ENCODE assay signal across 2 cellular contexts in genomic region chr9:135123735-135124134, GRCh38.
TF ChIP-seq lines count a peak whose summit lies in the region.

No MANE protein-coding gene starts in this region.

TF ChIP-seq in SK-N-SH, 30 proteins besides CTCF, POLR2A, EP300 and RAD21 (continued from another document):
- TF ChIP-seq, protein P1, sequence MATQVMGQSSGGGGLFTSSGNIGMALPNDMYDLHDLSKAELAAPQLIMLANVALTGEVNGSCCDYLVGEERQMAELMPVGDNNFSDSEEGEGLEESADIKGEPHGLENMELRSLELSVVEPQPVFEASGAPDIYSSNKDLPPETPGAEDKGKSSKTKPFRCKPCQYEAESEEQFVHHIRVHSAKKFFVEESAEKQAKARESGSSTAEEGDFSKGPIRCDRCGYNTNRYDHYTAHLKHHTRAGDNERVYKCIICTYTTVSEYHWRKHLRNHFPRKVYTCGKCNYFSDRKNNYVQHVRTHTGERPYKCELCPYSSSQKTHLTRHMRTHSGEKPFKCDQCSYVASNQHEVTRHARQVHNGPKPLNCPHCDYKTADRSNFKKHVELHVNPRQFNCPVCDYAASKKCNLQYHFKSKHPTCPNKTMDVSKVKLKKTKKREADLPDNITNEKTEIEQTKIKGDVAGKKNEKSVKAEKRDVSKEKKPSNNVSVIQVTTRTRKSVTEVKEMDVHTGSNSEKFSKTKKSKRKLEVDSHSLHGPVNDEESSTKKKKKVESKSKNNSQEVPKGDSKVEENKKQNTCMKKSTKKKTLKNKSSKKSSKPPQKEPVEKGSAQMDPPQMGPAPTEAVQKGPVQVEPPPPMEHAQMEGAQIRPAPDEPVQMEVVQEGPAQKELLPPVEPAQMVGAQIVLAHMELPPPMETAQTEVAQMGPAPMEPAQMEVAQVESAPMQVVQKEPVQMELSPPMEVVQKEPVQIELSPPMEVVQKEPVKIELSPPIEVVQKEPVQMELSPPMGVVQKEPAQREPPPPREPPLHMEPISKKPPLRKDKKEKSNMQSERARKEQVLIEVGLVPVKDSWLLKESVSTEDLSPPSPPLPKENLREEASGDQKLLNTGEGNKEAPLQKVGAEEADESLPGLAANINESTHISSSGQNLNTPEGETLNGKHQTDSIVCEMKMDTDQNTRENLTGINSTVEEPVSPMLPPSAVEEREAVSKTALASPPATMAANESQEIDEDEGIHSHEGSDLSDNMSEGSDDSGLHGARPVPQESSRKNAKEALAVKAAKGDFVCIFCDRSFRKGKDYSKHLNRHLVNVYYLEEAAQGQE (IDR thresholded peaks at IDR 0.05; ENCODE audit: low read depth, low read length), result no peak
- TF ChIP-seq RFX5 (IDR thresholded peaks at IDR 0.05; ENCODE audit: low read length) (no peak), CHD2 (IDR thresholded peaks at IDR 0.05; ENCODE audit: low read length, partially characterized antibody) (no peak), NFIC (IDR thresholded peaks at IDR 0.05; ENCODE audit: borderline replicate concordance) (no peak), MEF2A (IDR thresholded peaks at IDR 0.05; ENCODE audit: borderline replicate concordance, low read depth) (no peak), MXI1 (IDR thresholded peaks at IDR 0.05; ENCODE audit: low read depth, low read length) (no peak), EZH2phosphoT487 (IDR thresholded peaks at IDR 0.05; ENCODE audit: borderline replicate concordance, low read depth) (no peak), SIN3A (IDR thresholded peaks at IDR 0.05; ENCODE audit: borderline replicate concordance, low read depth, low read length) (no peak)
- TF ChIP-seq, protein P2, sequence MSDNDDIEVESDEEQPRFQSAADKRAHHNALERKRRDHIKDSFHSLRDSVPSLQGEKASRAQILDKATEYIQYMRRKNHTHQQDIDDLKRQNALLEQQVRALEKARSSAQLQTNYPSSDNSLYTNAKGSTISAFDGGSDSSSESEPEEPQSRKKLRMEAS (IDR thresholded peaks at IDR 0.05; ENCODE audit: low read depth), result no peak
TF ChIP-seq in SK-N-SH: peak in this region for 0.

TF ChIP-seq in SK-N-SH treated with all-trans-retinoic acid at 6 μM for 48 hours, 23 proteins besides CTCF, POLR2A, EP300 and RAD21 (continued from another document):
- TF ChIP-seq, protein P3, sequence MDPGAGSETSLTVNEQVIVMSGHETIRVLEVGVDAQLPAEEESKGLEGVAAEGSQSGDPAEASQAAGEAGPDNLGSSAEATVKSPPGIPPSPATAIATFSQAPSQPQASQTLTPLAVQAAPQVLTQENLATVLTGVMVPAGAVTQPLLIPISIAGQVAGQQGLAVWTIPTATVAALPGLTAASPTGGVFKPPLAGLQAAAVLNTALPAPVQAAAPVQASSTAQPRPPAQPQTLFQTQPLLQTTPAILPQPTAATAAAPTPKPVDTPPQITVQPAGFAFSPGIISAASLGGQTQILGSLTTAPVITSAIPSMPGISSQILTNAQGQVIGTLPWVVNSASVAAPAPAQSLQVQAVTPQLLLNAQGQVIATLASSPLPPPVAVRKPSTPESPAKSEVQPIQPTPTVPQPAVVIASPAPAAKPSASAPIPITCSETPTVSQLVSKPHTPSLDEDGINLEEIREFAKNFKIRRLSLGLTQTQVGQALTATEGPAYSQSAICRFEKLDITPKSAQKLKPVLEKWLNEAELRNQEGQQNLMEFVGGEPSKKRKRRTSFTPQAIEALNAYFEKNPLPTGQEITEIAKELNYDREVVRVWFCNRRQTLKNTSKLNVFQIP (CRISPR knock-in tag; IDR thresholded peaks at IDR 0.05; ENCODE audit: borderline replicate concordance, low read depth), result no peak
- TF ChIP-seq ZNF8 (CRISPR knock-in tag; IDR thresholded peaks at IDR 0.05), result no peak
- no peak for TF ChIP-seq ZNF565 (CRISPR knock-in tag; conservative IDR thresholded peaks at IDR 0.05; ENCODE audit: low read depth)
- no peak for TF ChIP-seq ZFP30 (CRISPR knock-in tag; IDR thresholded peaks at IDR 0.05)
- no peak for TF ChIP-seq TOX (CRISPR knock-in tag; IDR thresholded peaks at IDR 0.05; ENCODE audit: borderline replicate concordance)
